In genomic region chr3:127226946-127227842, GRCh38 we compare ENCODE assay signal across 11 cellular contexts. TPM values are rescaled to one million over a fixed set of nuclear protein-coding genes. Genes with fewer than 3 reads are reported as not detected.
A peak's percentile ranks its signal among the peaks of the same experiment; 100 is the strongest.
DNase-seq lines count a peak whose midpoint lies in the region; ATAC-seq and TF ChIP-seq lines count a peak whose summit lies in the region.
"Had no signal": no experiment of that assay in that cellular context is flagged by ENCODE, and none has a peak within 500 bp of the region (broad histone marks: within the 10 kb centered on the region; RNA-seq: fewer than 3 reads in every experiment).

No MANE protein-coding gene starts in this region.

- peak overlapping the region; percentile 31 for H2AFZ ChIP-seq in neuronal stem cell (ENCODE audit: low read length)

- no peak overlapping the region for H4K8ac ChIP-seq in neuronal stem cell (ENCODE audit: low read depth, low read length)

- no peak overlapping the region for H3K4ac ChIP-seq in neuronal stem cell (ENCODE audit: low read length)

- no peak overlapping the region for H2BK15ac ChIP-seq in neuronal stem cell (ENCODE audit: low read length)

- H3K4me2 ChIP-seq in neuronal stem cell (ENCODE audit: insufficient read depth, low read length, poor library complexity, severe bottlenecking) = no peak overlapping the region

- H3K9ac ChIP-seq in neuronal stem cell (ENCODE audit: low read depth, low read length, poor library complexity) = no peak overlapping the region

- H3K36me3 ChIP-seq in KOPT-K1 (ENCODE audit: insufficient read depth, low read length) (no peaks in the 10 kb centered on the region), neuronal stem cell (replicated peaks in 1 of 2; ENCODE audit: control insufficient read depth in 2 of 2, insufficient read depth in 2 of 2, low read length in 2 of 2) (no peaks in the 10 kb centered on the region)

- ATAC-seq in activated naive CD8-positive, alpha-beta T cell treated with anti-CD3 and anti-CD28 coated beads, Interleukin-2, amount 10 ng/mL, durations not matched to agents 7 days and 5 days (ENCODE audit: low read depth) = no peak
- no peak for ATAC-seq in GM21381 (IDR thresholded peaks at IDR 0.05; ENCODE audit: unreplicated experiment)
- no peak for ATAC-seq in SK-N-SH treated with all-trans-retinoic acid at 6 μM for 48 hours
- no peak for ATAC-seq in HG03571 (IDR thresholded peaks at IDR 0.05; ENCODE audit: unreplicated experiment)

- H3K4me1 Mint-ChIP-seq in activated naive CD8-positive, alpha-beta T cell treated with anti-CD3 and anti-CD28 coated beads, Interleukin-2, amount 10 ng/mL, durations not matched to agents 7 days and 5 days = peaks cover 15% of the 10 kb centered on the region
- H3K4me1 Mint-ChIP-seq: activated B cell treated with CpG ODN at 0.5 μM for 24 hours had no signal

- peak overlapping the region; percentile 56 for H3K27ac Mint-ChIP-seq in activated naive CD8-positive, alpha-beta T cell treated with anti-CD3 and anti-CD28 coated beads, Interleukin-2, amount 10 ng/mL, durations not matched to agents 7 days and 5 days
- H3K27ac Mint-ChIP-seq: activated B cell treated with CpG ODN at 0.5 μM for 24 hours had no signal

- H3K4me3 ChIP-seq in GM08714 (ENCODE audit: low read length) (peak overlapping the region; percentile 49; the same call in 1 of the 2 replicates), neuronal stem cell (ENCODE audit: low read length in 2 of 2) (no peak overlapping the region)

- H3K23ac ChIP-seq in neuronal stem cell (ENCODE audit: low read depth, low read length, poor library complexity) = peak overlapping the region; percentile 53

- no CpG with 5 or more reads among the region's 22 CpGs for WGBS in neuronal stem cell (ENCODE audit: extremely low coverage in 2 of 2, insufficient read length in 2 of 2, insufficient replicate concordance in 1 of 2), 2 donors

- POLR2A ChIA-PET in activated naive CD8-positive, alpha-beta T cell treated with anti-CD3 and anti-CD28 coated beads, Interleukin-2, amount 10 ng/mL, durations not matched to agents 7 days and 5 days (lab: Charles Lee) = no interaction called here

- H4K91ac ChIP-seq in neuronal stem cell (ENCODE audit: low read depth, low read length, poor library complexity) = no peak overlapping the region

- H3K14ac ChIP-seq in neuronal stem cell (ENCODE audit: low read length) = no peak overlapping the region

- no peak overlapping the region for H3K18ac ChIP-seq in neuronal stem cell (ENCODE audit: low read length)

- H2BK120ac ChIP-seq in neuronal stem cell (ENCODE audit: low read depth, low read length) = no peak overlapping the region

- DNase-seq in activated naive CD8-positive, alpha-beta T cell treated with anti-CD3 and anti-CD28 coated beads, Interleukin-2, amount 10 ng/mL, durations not matched to agents 7 days and 5 days = no peak
- DNase-seq in neuronal stem cell (ENCODE audit: low spot score) = peak; percentile 58
- DNase-seq: activated B cell treated with CpG ODN at 0.5 μM for 24 hours, NCI-H510A treated with DMSO at 0.1 percent for 48 hours had no signal

- H3K36me3 Mint-ChIP-seq in activated naive CD8-positive, alpha-beta T cell treated with anti-CD3 and anti-CD28 coated beads, Interleukin-2, amount 10 ng/mL, durations not matched to agents 7 days and 5 days = peaks cover 5% of the 10 kb centered on the region

- H3K4me1 ChIP-seq in neuronal stem cell (ENCODE audit: control insufficient read depth in 2 of 2, insufficient read depth in 1 of 2, low read depth in 1 of 2, low read length in 2 of 2) = peaks cover 0 to 6% of the 10 kb centered on the region in 2 donors

- no peaks in the 10 kb centered on the region for H3K27me3 ChIP-seq in neuronal stem cell (ENCODE audit: control insufficient read depth in 3 of 3, insufficient read depth in 3 of 3, low read depth in 1 of 3, low read length in 3 of 3)

- H3K79me1 ChIP-seq in neuronal stem cell (ENCODE audit: low read depth, low read length) = no peaks in the 10 kb centered on the region

- no peak overlapping the region for H3K4me3 Mint-ChIP-seq in activated naive CD8-positive, alpha-beta T cell treated with anti-CD3 and anti-CD28 coated beads, Interleukin-2, amount 10 ng/mL, durations not matched to agents 7 days and 5 days
- H3K4me3 Mint-ChIP-seq: activated B cell treated with CpG ODN at 0.5 μM for 24 hours had no signal

- H3K9me3 ChIP-seq in KOPT-K1 (ENCODE audit: insufficient read depth, low read length, poor library complexity, severe bottlenecking) = peaks cover 12% of the 10 kb centered on the region
- H3K9me3 ChIP-seq in neuronal stem cell (replicated peaks in 1 of 2; ENCODE audit: control insufficient read depth in 2 of 2, insufficient read depth in 1 of 2, low read depth in 1 of 2, low read length in 2 of 2) = peaks cover 0 to 10% of the 10 kb centered on the region in 2 donors

- H3K27ac ChIP-seq in KOPT-K1 (ENCODE audit: low read depth, low read length, poor library complexity, severe bottlenecking) = peak overlapping the region; percentile 93
- no peak overlapping the region for H3K27ac ChIP-seq in neuronal stem cell (replicated peaks; ENCODE audit: low read length)

- peaks cover 8% of the 10 kb centered on the region for H3K27me3 Mint-ChIP-seq in activated naive CD8-positive, alpha-beta T cell treated with anti-CD3 and anti-CD28 coated beads, Interleukin-2, amount 10 ng/mL, durations not matched to agents 7 days and 5 days

- H2AK5ac ChIP-seq in neuronal stem cell (ENCODE audit: low read depth, low read length) = peak overlapping the region; percentile 13

- peaks cover 16% of the 10 kb centered on the region for H3K9me3 Mint-ChIP-seq in activated naive CD8-positive, alpha-beta T cell treated with anti-CD3 and anti-CD28 coated beads, Interleukin-2, amount 10 ng/mL, durations not matched to agents 7 days and 5 days

- H2BK5ac ChIP-seq in neuronal stem cell (ENCODE audit: low read length) = no peak overlapping the region

- H2BK12ac ChIP-seq in neuronal stem cell (ENCODE audit: low read length) = no peak overlapping the region

TF ChIP-seq in SK-N-SH treated with all-trans-retinoic acid at 6 μM for 48 hours, 23 proteins besides CTCF, POLR2A, EP300 and RAD21:
- no peak for TF ChIP-seq CSDC2 (CRISPR knock-in tag; IDR thresholded peaks at IDR 0.05)
- TF ChIP-seq ESRRG (CRISPR knock-in tag; IDR thresholded peaks at IDR 0.05) = no peak
- TF ChIP-seq ZNF565 (CRISPR knock-in tag; conservative IDR thresholded peaks at IDR 0.05; ENCODE audit: low read depth) = no peak
- no peak for TF ChIP-seq BACH2 (CRISPR knock-in tag; IDR thresholded peaks at IDR 0.05; ENCODE audit: borderline replicate concordance)
- no peak for TF ChIP-seq ISL1 (CRISPR knock-in tag; IDR thresholded peaks at IDR 0.05)
- TF ChIP-seq POU6F1 (CRISPR knock-in tag; IDR thresholded peaks at IDR 0.05; ENCODE audit: borderline replicate concordance, low read depth) = no peak
- TF ChIP-seq RARB (CRISPR knock-in tag; IDR thresholded peaks at IDR 0.05) = no peak
- TF ChIP-seq ZC3H10 (CRISPR knock-in tag; IDR thresholded peaks at IDR 0.05) = no peak
- TF ChIP-seq TCF4 (CRISPR knock-in tag; IDR thresholded peaks at IDR 0.05; ENCODE audit: borderline replicate concordance) = no peak
- TF ChIP-seq ARNTL (CRISPR knock-in tag; IDR thresholded peaks at IDR 0.05; ENCODE audit: borderline replicate concordance, low read depth) = no peak
- TF ChIP-seq PPARA (CRISPR knock-in tag; IDR thresholded peaks at IDR 0.05; ENCODE audit: borderline replicate concordance) = no peak
- no peak for TF ChIP-seq ZNF70 (CRISPR knock-in tag; IDR thresholded peaks at IDR 0.05)
- TF ChIP-seq OSR1 (CRISPR knock-in tag; IDR thresholded peaks at IDR 0.05) = no peak
- TF ChIP-seq CREB5 (CRISPR knock-in tag; IDR thresholded peaks at IDR 0.05; ENCODE audit: low read depth) = no peak
- TF ChIP-seq SNAI2 (CRISPR knock-in tag; IDR thresholded peaks at IDR 0.05) = no peak

RNA-seq across cellular contexts. Expression of gene PRR23E, which starts 34.3 kb away (rescaled TPM):
- total RNA-seq in activated naive CD8-positive, alpha-beta T cell treated with anti-CD3 and anti-CD28 coated beads, Interleukin-2, amount 10 ng/mL, durations not matched to agents 7 days and 5 days = not detected
- polyA plus RNA-seq in neuronal stem cell (2013, experiment 1 of 2) = not detected
- not detected for polyA plus RNA-seq in neuronal stem cell (2013, experiment 2 of 2)
- total RNA-seq: activated B cell treated with CpG ODN at 0.5 μM for 24 hours, mononuclear cell, subcutaneous adipose tissue had no signal
